ENCODE assay signal across 8 cellular contexts in genomic region chr1:156860113-156860638, GRCh38. TPM values are rescaled to one million over a fixed set of nuclear protein-coding genes. Genes with fewer than 3 reads are reported as not detected.
DNase-seq lines count a peak whose midpoint lies in the region; ATAC-seq, FAIRE-seq and TF ChIP-seq lines count a peak whose summit lies in the region.

No MANE protein-coding gene starts in this region.

- no peak overlapping the region for H2AK5ac ChIP-seq in IMR-90 (ENCODE audit: low read depth, low read length)

- peak; percentile 86 for ATAC-seq in IMR-90 (ENCODE audit: low read depth)
- ATAC-seq in T-cell (replicated peaks in 1 of 4) = peak; percentile 69 to 74 (median 70)
- no peak for ATAC-seq in GM18870 (IDR thresholded peaks at IDR 0.05; ENCODE audit: unreplicated experiment)
- no peak for ATAC-seq in HG03108 (IDR thresholded peaks at IDR 0.05; ENCODE audit: unreplicated experiment)

- no peak overlapping the region for H2BK5ac ChIP-seq in IMR-90 (ENCODE audit: low read depth, low read length, poor library complexity, severe bottlenecking)

- no peaks in the 10 kb centered on the region for H3K9me1 ChIP-seq in IMR-90 (ENCODE audit: insufficient read depth, low read length)

- H3K9me3 ChIP-seq in IMR-90 (ENCODE audit: control insufficient read depth, insufficient read depth, low read length) (no peaks in the 10 kb centered on the region), astrocyte (ENCODE audit: insufficient read depth, low read depth, low read length) (no peaks in the 10 kb centered on the region), iPS DF 6.9 (ENCODE audit: control insufficient read depth, insufficient read depth, low read length) (no peaks in the 10 kb centered on the region)

- H3K79me1 ChIP-seq in IMR-90 (ENCODE audit: low read depth in 1 of 2, low read length in 2 of 2) = no peaks in the 10 kb centered on the region

- TF ChIP-seq POLR2A in IMR-90 (IDR thresholded peaks at IDR 0.05; ENCODE audit: low read depth, low read length) = no peak

- TF ChIP-seq CTCF in IMR-90 (conservative IDR thresholded peaks at IDR 0.05; ENCODE audit: low read depth, low read length) = peak; percentile 67
- peak; percentile 38 for TF ChIP-seq CTCF in astrocyte (IDR thresholded peaks at IDR 0.05; ENCODE audit: insufficient read depth, low read depth, low read length)

- H3K4me3 Mint-ChIP-seq in T-cell (peak overlapping the region; percentile 69 to 90 (median 75)), astrocyte (ENCODE audit: unreplicated experiment) (peak overlapping the region; percentile 80)

- DNase-seq in DMS79 treated with DMSO at 0.1 percent for 48 hours (lab: John Stamatoyannopoulos, UW) (peak; percentile 69), IMR-90 (peak; percentile 21), T-cell (peak in 30 of 34 experiments; percentile 17 to 63 (median 36)), astrocyte (ENCODE audit: low read depth) (peak; percentile 25), iPS DF 6.9 (ENCODE audit: low read depth, low spot score) (no peak), skeletal muscle cell (ENCODE audit: low read depth) (no peak)

- no peak for FAIRE-seq in astrocyte (lab: Jason Lieb, UNC)

- POLR2A ChIA-PET in IMR-90 (lab: Charles Lee; ENCODE audit: unreplicated experiment) (interaction anchor here (0.6 to 0.7 kb wide), 2 partner anchors 19 to 34 kb away, joined by 3 to 11 read pairs; no protein-coding TSS in a partner anchor), T-cell (lab: Charles Lee) (interaction anchor here in 1 of 2 donors (1.4 kb wide), 1 partner anchor 59 kb away, joined by 3 read pairs; no protein-coding TSS in a partner anchor)

- H3K4me1 ChIP-seq in IMR-90 (ENCODE audit: control insufficient read depth, insufficient read depth, low read length) (peaks cover 4% of the 10 kb centered on the region; the same call in 1 of the 2 replicates), astrocyte (ENCODE audit: insufficient read depth, low read length) (peaks cover 16% of the 10 kb centered on the region), iPS DF 6.9 (ENCODE audit: control insufficient read depth, insufficient read depth, low read length) (peaks cover 2% of the 10 kb centered on the region; the same call in 1 of the 2 replicates)

- no peak overlapping the region for H3K56ac ChIP-seq in IMR-90 (ENCODE audit: extremely low read depth, insufficient read depth, low read length)

- H3K23ac ChIP-seq in IMR-90 (ENCODE audit: low read depth, low read length) = no peak overlapping the region

- no peak overlapping the region for H3K14ac ChIP-seq in IMR-90 (replicated peaks; ENCODE audit: low read depth, low read length)

- intact Hi-C loops in IMR-90 (cut with micrococcal nuclease) = loop anchor here (1.0 kb wide), 3 partner anchors 63 to 171 kb away; no protein-coding TSS in a partner anchor

- H3K36me3 ChIP-seq in IMR-90 (ENCODE audit: control insufficient read depth, insufficient read depth, low read length) (no peaks in the 10 kb centered on the region), astrocyte (ENCODE audit: insufficient read depth, low read length) (no peaks in the 10 kb centered on the region), iPS DF 6.9 (ENCODE audit: control insufficient read depth, insufficient read depth, low read length) (no peaks in the 10 kb centered on the region)

- peaks cover 50 to 70% of the 10 kb centered on the region in 2 donors for H3K27me3 Mint-ChIP-seq in T-cell
- H3K27me3 Mint-ChIP-seq in astrocyte (ENCODE audit: low read depth, unreplicated experiment) = peaks cover 77% of the 10 kb centered on the region

- H3K9ac ChIP-seq in IMR-90 (ENCODE audit: low read depth, low read length) (no peak overlapping the region), astrocyte (ENCODE audit: low read length) (no peak overlapping the region)

- H2BK120ac ChIP-seq in IMR-90 (ENCODE audit: low read depth, low read length) = no peak overlapping the region

- H4K91ac ChIP-seq in IMR-90 (ENCODE audit: insufficient read depth, low read depth, low read length) = no peak overlapping the region

- H3K27ac Mint-ChIP-seq in T-cell (no peak overlapping the region), astrocyte (ENCODE audit: unreplicated experiment) (no peak overlapping the region)

- H3K36me3 Mint-ChIP-seq in T-cell (no peaks in the 10 kb centered on the region), astrocyte (ENCODE audit: low read depth, unreplicated experiment) (no peaks in the 10 kb centered on the region)

- H2AFZ ChIP-seq in IMR-90 (replicated peaks; ENCODE audit: low read length, poor library complexity) = peak overlapping the region; percentile 69
- peak overlapping the region; percentile 71 for H2AFZ ChIP-seq in astrocyte (ENCODE audit: low read depth, low read length)

- peaks cover 18 to 32% (median 30%) of the 10 kb centered on the region in 3 donors for H3K4me1 Mint-ChIP-seq in T-cell
- H3K4me1 Mint-ChIP-seq in astrocyte (ENCODE audit: low read depth, unreplicated experiment) = peaks cover 11% of the 10 kb centered on the region

- H4K8ac ChIP-seq in IMR-90 (ENCODE audit: low read depth in 2 of 2, low read length in 2 of 2) = no peak overlapping the region

- H3K4ac ChIP-seq in IMR-90 (ENCODE audit: low read depth, low read length) = no peak overlapping the region

- H3K4me3 ChIP-seq in IMR-90 (ENCODE audit: insufficient read depth, low read depth, low read length) (peak overlapping the region; percentile 13; the same call in 1 of the 2 replicates), astrocyte (ENCODE audit: insufficient read depth, low read depth, low read length) (peak overlapping the region; percentile 42), iPS DF 6.9 (ENCODE audit: low read length) (peak overlapping the region; percentile 30; the same call in 1 of the 2 replicates), skeletal muscle cell (ENCODE audit: low read depth, low read length) (peak overlapping the region; percentile 40)

- no TSS peak for BruUV-seq in IMR-90 (replicated peaks; lab: Mats Ljungman, UMichigan)

- H3K27me3 ChIP-seq in IMR-90 (ENCODE audit: control insufficient read depth, insufficient read depth, low read length) (peaks cover 88% of the 10 kb centered on the region), astrocyte (ENCODE audit: insufficient read depth, low read length) (peaks cover 67% of the 10 kb centered on the region), iPS DF 6.9 (ENCODE audit: control insufficient read depth, insufficient read depth, low read length) (peaks cover 77% of the 10 kb centered on the region)

- H4K20me1 ChIP-seq in IMR-90 (ENCODE audit: insufficient read depth, low read length) = 0 out of 2 replicates have a peak, but pooled peaks cover 9% of the 10 kb centered on the region
- H4K20me1 ChIP-seq in astrocyte (ENCODE audit: insufficient read depth, low read length) = peaks cover 4% of the 10 kb centered on the region

- peak; percentile 80 for TF ChIP-seq RAD21 in IMR-90 (IDR thresholded peaks at IDR 0.05; ENCODE audit: low read length)

- CTCF ChIA-PET in IMR-90 (lab: Yijun Ruan, JAX) = interaction anchor here (0.7 to 3.6 kb wide), 25 partner anchors 11 to 212 kb away, joined by 3 to 28 read pairs (median 4); partner anchors contain the start of genes ISG20L2 and METTL25B
- CTCF ChIA-PET in T-cell (lab: Charles Lee) = interaction anchor here (0.6 to 5.8 kb wide), 19 partner anchors 11 to 170 kb away, joined by 3 to 57 read pairs (median 8); partner anchors contain the start of genes CRABP2 (in 1 of the 2), ISG20L2 (in 1 of the 2) and METTL25B (in 1 of the 2)

- no peaks in the 10 kb centered on the region for H3K9me3 Mint-ChIP-seq in T-cell
- no peaks in the 10 kb centered on the region for H3K9me3 Mint-ChIP-seq in astrocyte (ENCODE audit: unreplicated experiment)

- no peak overlapping the region for H2BK20ac ChIP-seq in IMR-90 (ENCODE audit: low read depth, low read length)

- H3K27ac ChIP-seq in IMR-90 (ENCODE audit: insufficient read depth, low read length) = no peak overlapping the region
- no peak overlapping the region for H3K27ac ChIP-seq in astrocyte (ENCODE audit: low read depth, low read length)
- no peak overlapping the region for H3K27ac ChIP-seq in iPS DF 6.9 (ENCODE audit: low read length)

- in situ Hi-C loops in IMR-90 (cut with MboI; ENCODE audit: low sequenced_read_pairs) = no loop called here

- H2BK15ac ChIP-seq in IMR-90 (ENCODE audit: low read depth, low read length) = no peak overlapping the region

- no peak overlapping the region for H3K18ac ChIP-seq in IMR-90 (ENCODE audit: low read depth, low read length)

- no peak overlapping the region for H4K5ac ChIP-seq in IMR-90 (ENCODE audit: low read depth, low read length)

- dilution Hi-C loops in IMR-90 (cut with HindIII; ENCODE audit: low sequenced_read_pairs, unreplicated experiment) = no loop called here

- WGBS in IMR-90 (ENCODE audit: extremely low coverage in 2 of 2, insufficient read length in 1 of 2), 2 experiments = no CpG with 5 or more reads among the region's 35 CpGs
- WGBS in iPS DF 6.9 (ENCODE audit: insufficient coverage, insufficient read length) = no CpG with 5 or more reads among the region's 35 CpGs

- no peaks in the 10 kb centered on the region for H3K79me2 ChIP-seq in astrocyte (ENCODE audit: insufficient read depth, low read length)

- H3K4me2 ChIP-seq in IMR-90 (ENCODE audit: low read depth, low read length) (peak overlapping the region; percentile 72), astrocyte (ENCODE audit: low read length) (peak overlapping the region; percentile 86)

- H2AK9ac ChIP-seq in IMR-90 (replicated peaks; ENCODE audit: low read depth, low read length, poor library complexity) = peak overlapping the region; percentile 16

RNA-seq across cellular contexts. Expression of gene NTRK1, which starts 0.5 kb away (rescaled TPM):
- not detected in 2 replicates for total RNA-seq in IMR-90 (2012; rRNA removed)
- 0.03 TPM in 1 of 2 replicates, not detected in the other for polyA plus RNA-seq in IMR-90 (2012; rRNA removed)
- polyA plus RNA-seq in IMR-90 (2012; cell fraction: cytosol; rRNA removed) = 0.02 TPM in 1 of 2 replicates, not detected in the other
- 0.07 and 0.11 TPM in 2 replicates for polyA plus RNA-seq in IMR-90 (2012; cell fraction: nucleus; rRNA removed; ENCODE audit: low replicate concordance)
- total RNA-seq in T-cell = 1 to 10 TPM in 1 of 5 donors, under 1 TPM in 4; 0.36 to 1.2 (median 0.60) TPM
- total RNA-seq in astrocyte = 0.10 and 0.27 TPM in 2 replicates

RNA-seq across cellular contexts. Expression of gene INSRR, which starts 1.3 kb away (rescaled TPM):
- not detected in 2 replicates for total RNA-seq in IMR-90 (2012; rRNA removed)
- not detected in 2 replicates for polyA plus RNA-seq in IMR-90 (2012; rRNA removed)
- polyA plus RNA-seq in IMR-90 (2012; cell fraction: cytosol; rRNA removed) = not detected in 2 replicates
- not detected in 2 replicates for polyA plus RNA-seq in IMR-90 (2012; cell fraction: nucleus; rRNA removed; ENCODE audit: low replicate concordance)
- total RNA-seq in T-cell = under 1 TPM in 1 of 5 donors, not detected in 4; 0.07 TPM
- 0.05 TPM in 1 of 2 replicates, not detected in the other for total RNA-seq in astrocyte

RNA-seq across cellular contexts. Expression of gene PEAR1, which starts 33.3 kb away (rescaled TPM):
- total RNA-seq in IMR-90 (2012; rRNA removed) = 2.0 and 2.8 TPM in 2 replicates
- polyA plus RNA-seq in IMR-90 (2012; rRNA removed) = 44.4 and 52.1 TPM in 2 replicates
- polyA plus RNA-seq in IMR-90 (2012; cell fraction: cytosol; rRNA removed) = 21.9 and 40.2 TPM in 2 replicates
- 199 and 366 TPM in 2 replicates for polyA plus RNA-seq in IMR-90 (2012; cell fraction: nucleus; rRNA removed; ENCODE audit: low replicate concordance)
- under 1 TPM; 0.09 to 0.67 (median 0.28) TPM for total RNA-seq in T-cell
- 8.5 and 17.3 TPM in 2 replicates for total RNA-seq in astrocyte

RNA-seq across cellular contexts. Expression of gene SH2D2A, which starts 43.5 kb away (rescaled TPM):
- total RNA-seq in IMR-90 (2012; rRNA removed) (0.28 TPM in 1 of 2 replicates, not detected in the other), T-cell (100 to 1,000 TPM in 1 of 5 donors, 10 to 100 TPM in 4; 42.8 to 110 (median 66.8) TPM), astrocyte (0.89 and 1.1 TPM in 2 replicates)
- polyA plus RNA-seq in IMR-90 (2012; rRNA removed) = 0.23 TPM in 1 of 2 replicates, not detected in the other
- polyA plus RNA-seq in IMR-90 (2012; cell fraction: cytosol; rRNA removed) = 0.14 TPM in 1 of 2 replicates, not detected in the other
- polyA plus RNA-seq in IMR-90 (2012; cell fraction: nucleus; rRNA removed; ENCODE audit: low replicate concordance) = 0.45 and 1.4 TPM in 2 replicates

Comparison
In these comparisons a context has a peak if more than half of its experiments do, and no peak if none do; other contexts are left out.
1. DNase-seq: peak in DMS79 treated with DMSO at 0.1 percent for 48 hours (single experiment), IMR-90 (single experiment), T-cell (30 of 34) and astrocyte (single experiment); none in iPS DF 6.9 (single experiment) and skeletal muscle cell (single experiment).
2. ATAC-seq: peak in IMR-90 (single experiment) and T-cell (4 of 4); none in GM18870 (single experiment) and HG03108 (single experiment).
3. Peak in every context shown above with its lines, with median percentiles within 50 percentile points of each other: H3K4me3 ChIP-seq.